9 cellular contexts compared by ENCODE assay signal in the genomic region with DNA sequence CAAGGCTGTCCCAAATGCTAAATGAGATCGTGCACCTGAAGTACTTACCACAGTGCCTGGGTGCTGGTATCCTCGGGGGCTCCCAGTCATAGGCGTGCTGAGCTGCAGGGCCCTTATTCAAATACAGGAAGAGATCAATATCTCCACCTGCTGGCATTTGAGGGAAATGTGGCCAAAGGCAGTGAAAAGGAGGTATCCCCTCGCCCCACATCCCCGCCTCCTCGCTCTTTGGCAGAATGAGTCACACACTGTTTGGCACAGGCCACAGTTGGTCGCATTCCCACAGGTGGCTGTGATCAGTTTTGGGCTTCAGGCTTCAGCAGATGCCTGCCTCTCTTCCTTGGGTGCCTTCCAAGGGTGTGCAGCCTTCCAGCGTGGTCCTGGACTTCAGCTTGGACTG. TPM values are rescaled to one million over a fixed set of nuclear protein-coding genes. Genes with fewer than 3 reads are reported as not detected.
DNase-seq lines count a peak whose midpoint lies in the region; ATAC-seq and TF ChIP-seq lines count a peak whose summit lies in the region.
"Had no signal": no experiment of that assay in that cellular context is flagged by ENCODE, and none has a peak within 500 bp of the region (broad histone marks: within the 10 kb centered on the region; RNA-seq: fewer than 3 reads in every experiment).

No MANE protein-coding gene starts in this region.

- no peak overlapping the region for H3K27ac Mint-ChIP-seq in activated CD4-positive, alpha-beta memory T cell treated with anti-CD3 and anti-CD28 coated beads, Interleukin-2, amount 10 ng/mL, durations not matched to agents 7 days and 5 days
- no peak overlapping the region for H3K27ac Mint-ChIP-seq in endothelial cell (ENCODE audit: unreplicated experiment)
- H3K27ac Mint-ChIP-seq: IgD-negative memory B cell had no signal

- H2BK5ac ChIP-seq in neuronal stem cell (ENCODE audit: low read length), result no peak overlapping the region

- H3K4me2 ChIP-seq in neuronal stem cell (ENCODE audit: insufficient read depth, low read length, poor library complexity, severe bottlenecking), result no peak overlapping the region

- no peak overlapping the region for H3K23ac ChIP-seq in neuronal stem cell (ENCODE audit: low read depth, low read length, poor library complexity)

- peak overlapping the region; percentile 18 for H2AFZ ChIP-seq in neuronal stem cell (ENCODE audit: low read length)

- no peak overlapping the region for H3K9ac ChIP-seq in neuronal stem cell (ENCODE audit: low read depth, low read length, poor library complexity)

- peaks cover 0 to 28% (median 0%) of the 10 kb centered on the region in 3 experiments for H3K27me3 ChIP-seq in neuronal stem cell (ENCODE audit: control insufficient read depth in 3 of 3, insufficient read depth in 3 of 3, low read depth in 1 of 3, low read length in 3 of 3)

- peaks cover 0 to 2% of the 10 kb centered on the region in 2 donors for H3K4me1 ChIP-seq in neuronal stem cell (ENCODE audit: control insufficient read depth in 2 of 2, insufficient read depth in 1 of 2, low read depth in 1 of 2, low read length in 2 of 2)

- no peak overlapping the region for H3K4me3 Mint-ChIP-seq in activated CD4-positive, alpha-beta memory T cell treated with anti-CD3 and anti-CD28 coated beads, Interleukin-2, amount 10 ng/mL, durations not matched to agents 7 days and 5 days
- H3K4me3 Mint-ChIP-seq in endothelial cell (ENCODE audit: unreplicated experiment), result no peak overlapping the region
- H3K4me3 Mint-ChIP-seq: IgD-negative memory B cell had no signal

- POLR2A ChIA-PET in activated CD4-positive, alpha-beta memory T cell treated with anti-CD3 and anti-CD28 coated beads, Interleukin-2, amount 10 ng/mL, durations not matched to agents 7 days and 5 days (lab: Charles Lee), result interaction anchor here (1.4 kb wide), 1 partner anchor 15 kb away, joined by 5 read pairs; no protein-coding TSS in a partner anchor

- no peak overlapping the region for H2BK15ac ChIP-seq in neuronal stem cell (ENCODE audit: low read length)

- no peak overlapping the region for H3K4me3 ChIP-seq in neuronal stem cell (ENCODE audit: low read length in 2 of 2)

- peaks cover 2% of the 10 kb centered on the region for H3K4me1 Mint-ChIP-seq in activated CD4-positive, alpha-beta memory T cell treated with anti-CD3 and anti-CD28 coated beads, Interleukin-2, amount 10 ng/mL, durations not matched to agents 7 days and 5 days
- H3K4me1 Mint-ChIP-seq in endothelial cell (ENCODE audit: unreplicated experiment), result no peaks in the 10 kb centered on the region

- DNase-seq in Ammon's horn (ENCODE audit: low spot score), result peak; percentile 50
- peak; percentile 4 for DNase-seq in NCI-H510A (lab: John Stamatoyannopoulos, UW)
- DNase-seq in activated CD4-positive, alpha-beta memory T cell treated with anti-CD3 and anti-CD28 coated beads, Interleukin-2, amount 10 ng/mL, durations not matched to agents 7 days and 5 days, result peak; percentile 48
- peak; percentile 38 for DNase-seq in endothelial cell (ENCODE audit: low spot score)
- peak; percentile 38 for DNase-seq in neuronal stem cell (ENCODE audit: low spot score)

- CTCF ChIA-PET in activated CD4-positive, alpha-beta memory T cell treated with anti-CD3 and anti-CD28 coated beads, Interleukin-2, amount 10 ng/mL, durations not matched to agents 7 days and 5 days (lab: Charles Lee), result interaction anchor here (0.8 to 1.3 kb wide), 3 partner anchors 16 to 28 kb away, joined by 3 read pairs; no protein-coding TSS in a partner anchor

- no peak overlapping the region for H3K14ac ChIP-seq in neuronal stem cell (ENCODE audit: low read length)

- no CpG with 5 or more reads among the region's 8 CpGs for WGBS in neuronal stem cell (ENCODE audit: extremely low coverage in 2 of 2, insufficient read length in 2 of 2, insufficient replicate concordance in 1 of 2), 2 donors

- H3K4ac ChIP-seq in neuronal stem cell (ENCODE audit: low read length), result no peak overlapping the region

- TF ChIP-seq CTCF in endothelial cell (IDR thresholded peaks at IDR 0.05; ENCODE audit: unreplicated experiment), result no peak

- no peaks in the 10 kb centered on the region for H3K9me3 Mint-ChIP-seq in activated CD4-positive, alpha-beta memory T cell treated with anti-CD3 and anti-CD28 coated beads, Interleukin-2, amount 10 ng/mL, durations not matched to agents 7 days and 5 days
- H3K9me3 Mint-ChIP-seq in endothelial cell (ENCODE audit: unreplicated experiment), result no peaks in the 10 kb centered on the region
- H3K9me3 Mint-ChIP-seq: IgD-negative memory B cell had no signal

- no peak overlapping the region for H2BK12ac ChIP-seq in neuronal stem cell (ENCODE audit: low read length)

- no peak overlapping the region for H3K18ac ChIP-seq in neuronal stem cell (ENCODE audit: low read length)

- H4K91ac ChIP-seq in neuronal stem cell (ENCODE audit: low read depth, low read length, poor library complexity), result no peak overlapping the region

- no peaks in the 10 kb centered on the region for H3K9me3 ChIP-seq in neuronal stem cell (replicated peaks in 1 of 2; ENCODE audit: control insufficient read depth in 2 of 2, insufficient read depth in 1 of 2, low read depth in 1 of 2, low read length in 2 of 2)

- H2AK5ac ChIP-seq in neuronal stem cell (ENCODE audit: low read depth, low read length), result no peak overlapping the region

- H2BK120ac ChIP-seq in neuronal stem cell (ENCODE audit: low read depth, low read length), result no peak overlapping the region

- H3K27me3 Mint-ChIP-seq in activated CD4-positive, alpha-beta memory T cell treated with anti-CD3 and anti-CD28 coated beads, Interleukin-2, amount 10 ng/mL, durations not matched to agents 7 days and 5 days, result peaks cover 1% of the 10 kb centered on the region
- peaks cover 3% of the 10 kb centered on the region for H3K27me3 Mint-ChIP-seq in endothelial cell (ENCODE audit: unreplicated experiment)

- peak overlapping the region; percentile 65 for H4K8ac ChIP-seq in neuronal stem cell (ENCODE audit: low read depth, low read length)

- H3K36me3 ChIP-seq in neuronal stem cell (replicated peaks in 1 of 2; ENCODE audit: control insufficient read depth in 2 of 2, insufficient read depth in 2 of 2, low read length in 2 of 2), result no peaks in the 10 kb centered on the region

- H3K36me3 Mint-ChIP-seq in activated CD4-positive, alpha-beta memory T cell treated with anti-CD3 and anti-CD28 coated beads, Interleukin-2, amount 10 ng/mL, durations not matched to agents 7 days and 5 days (ENCODE audit: low read depth), result no peaks in the 10 kb centered on the region
- H3K36me3 Mint-ChIP-seq in endothelial cell (ENCODE audit: low read depth, unreplicated experiment), result no peaks in the 10 kb centered on the region
- H3K36me3 Mint-ChIP-seq: IgD-negative memory B cell had no signal

- ATAC-seq in GM18517 (IDR thresholded peaks at IDR 0.05; ENCODE audit: unreplicated experiment) (peak; percentile 81), HG03280 (IDR thresholded peaks at IDR 0.05; ENCODE audit: unreplicated experiment) (peak; percentile 74), HG03039 (IDR thresholded peaks at IDR 0.05; ENCODE audit: unreplicated experiment) (no peak)

- no peaks in the 10 kb centered on the region for H3K79me1 ChIP-seq in neuronal stem cell (ENCODE audit: low read depth, low read length)

- no peak overlapping the region for H3K27ac ChIP-seq in neuronal stem cell (replicated peaks; ENCODE audit: low read length)

RNA-seq across cellular contexts. Expression of gene ZNF185, which starts 28.4 kb away (rescaled TPM):
- total RNA-seq in activated CD4-positive, alpha-beta memory T cell treated with anti-CD3 and anti-CD28 coated beads, Interleukin-2, amount 10 ng/mL, durations not matched to agents 7 days and 5 days, result under 1 TPM; 0.75 to 0.88 TPM
- 2.1 TPM for total RNA-seq in endothelial cell (ENCODE audit: unreplicated experiment)
- polyA plus RNA-seq in neuronal stem cell (2013, experiment 1 of 2), result 13.2 TPM
- polyA plus RNA-seq in neuronal stem cell (2013, experiment 2 of 2), result 13.2 TPM
